In the genomic region with DNA sequence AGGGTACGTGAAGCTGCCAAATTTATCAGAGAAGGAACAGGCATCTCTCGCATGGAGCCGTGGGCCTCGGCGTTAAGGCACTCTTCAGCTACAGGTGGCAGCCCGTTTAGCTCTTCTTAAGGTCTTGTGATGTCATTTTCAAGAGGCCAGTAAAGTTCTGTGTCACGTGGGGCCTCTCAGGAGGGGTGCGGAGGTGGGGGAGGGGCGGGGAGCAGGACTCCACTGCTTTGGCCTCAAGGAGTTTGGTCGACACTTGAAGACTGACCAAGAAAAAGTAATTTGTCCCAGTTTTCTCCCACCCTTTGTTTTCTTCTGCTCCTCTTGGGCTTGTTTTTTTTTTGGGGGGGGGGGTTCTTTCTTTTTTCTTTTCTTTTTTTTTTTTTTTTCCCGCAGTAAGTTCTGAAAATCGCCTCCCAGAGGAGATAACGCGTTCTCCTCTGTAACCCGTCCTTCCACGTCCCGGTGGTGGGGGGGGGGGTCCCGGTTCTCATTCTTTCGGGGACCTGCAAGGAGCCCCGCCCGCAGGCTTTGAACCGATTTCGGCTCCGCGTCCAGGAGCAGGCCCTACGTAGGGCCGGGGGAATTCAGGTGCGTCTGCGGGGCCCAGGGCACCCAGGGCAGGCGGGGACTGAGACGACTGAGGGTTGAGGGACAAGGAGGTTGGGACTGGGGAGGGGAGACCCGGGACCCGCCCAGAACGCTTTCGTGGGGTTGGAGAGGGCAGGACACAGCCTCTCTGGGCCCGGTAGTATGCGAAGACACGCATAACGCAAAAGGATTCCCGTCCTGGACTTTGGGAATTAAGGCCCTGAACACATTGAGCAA, we compare ENCODE assay signal across 1 cellular context.
TF ChIP-seq lines count a peak whose summit lies in the region.

No MANE protein-coding gene starts in this region.

TF ChIP-seq in endothelial cell of umbilical vein, 7 proteins besides CTCF, POLR2A, EP300 and RAD21:
- no peak for TF ChIP-seq JUN (IDR thresholded peaks at IDR 0.05; ENCODE audit: borderline replicate concordance, insufficient read depth, insufficient read length, low read depth)
- no peak for TF ChIP-seq EZH2 (IDR thresholded peaks at IDR 0.05; ENCODE audit: borderline replicate concordance, low read depth, low read length, severe bottlenecking)
